ENCODE assay signal across 12 cellular contexts in genomic region chr7:39073432-39073831, GRCh38.
DNase-seq lines count a peak whose midpoint lies in the region; ATAC-seq, FAIRE-seq and TF ChIP-seq lines count a peak whose summit lies in the region.
"Had no signal": no experiment of that assay in that cellular context is flagged by ENCODE, and none has a peak within 500 bp of the region (broad histone marks: within the 10 kb centered on the region; RNA-seq: fewer than 3 reads in every experiment).

No MANE protein-coding gene starts in this region.

- H3K9me3 Mint-ChIP-seq in Caco-2 (ENCODE audit: unreplicated experiment) (peaks cover 10% of the 10 kb centered on the region), brain (peaks cover 0 to 3% (median 0%) of the 10 kb centered on the region in 5 experiments), mesothelial cell of epicardium (no peaks in the 10 kb centered on the region)
- H3K9me3 Mint-ChIP-seq: activated naive CD8-positive, alpha-beta T cell treated with anti-CD3 and anti-CD28 coated beads, Interleukin-2, amount 10 ng/mL, durations not matched to agents 7 days and 5 days; memory B cell had no signal

- H3K4me3 ChIP-seq in Caco-2 (ENCODE audit: low read depth, low read length): no peak overlapping the region
- H3K4me3 ChIP-seq: esophagus squamous epithelium had no signal

- ATAC-seq in HG02763 (IDR thresholded peaks at IDR 0.05; ENCODE audit: unreplicated experiment) (no peak), HG03469 (IDR thresholded peaks at IDR 0.05; ENCODE audit: unreplicated experiment) (no peak)

- DNase-seq in Caco-2 (peak; percentile 51 to 55), NCI-H1105 (lab: John Stamatoyannopoulos, UW) (peak; percentile 23), mesothelial cell of epicardium (ENCODE audit: low spot score in 2 of 2, unreplicated experiment in 2 of 2) (peak in 1 of 2 experiments; percentile 41), NCI-H128 (lab: John Stamatoyannopoulos, UW; ENCODE audit: unreplicated experiment) (no peak), GM19239 (ENCODE audit: insufficient read length, low spot score) (no peak)
- DNase-seq: activated naive CD8-positive, alpha-beta T cell treated with anti-CD3 and anti-CD28 coated beads, Interleukin-2, amount 10 ng/mL, durations not matched to agents 7 days and 5 days; esophagus squamous epithelium; stimulated activated CD4-positive, alpha-beta T cell treated with anti-CD3 and anti-CD28 coated beads, Interleukin-15, amount 100 ng/mL, for 24 hours had no signal

- no peaks in the 10 kb centered on the region for H3K27me3 ChIP-seq in Caco-2 (replicated peaks; ENCODE audit: control insufficient read depth, insufficient read depth, low read length)
- H3K27me3 ChIP-seq: esophagus squamous epithelium had no signal

- H3K27ac Mint-ChIP-seq in Caco-2 (ENCODE audit: unreplicated experiment) (peak overlapping the region; percentile 57), brain (peak overlapping the region; percentile 19 to 94 (median 77)), mesothelial cell of epicardium (peak overlapping the region; percentile 86)
- H3K27ac Mint-ChIP-seq: activated naive CD8-positive, alpha-beta T cell treated with anti-CD3 and anti-CD28 coated beads, Interleukin-2, amount 10 ng/mL, durations not matched to agents 7 days and 5 days; memory B cell had no signal

- TF ChIP-seq CTCF in Caco-2 (IDR thresholded peaks at IDR 0.05; ENCODE audit: insufficient read depth in 1 of 2, low read depth in 1 of 2, low read length in 1 of 2, severe bottlenecking in 1 of 2, unreplicated experiment in 1 of 2) (no peak), brain (conservative IDR thresholded peaks at IDR 0.05) (no peak), mesothelial cell of epicardium (IDR thresholded peaks at IDR 0.05; ENCODE audit: unreplicated experiment) (no peak)

- POLR2A ChIA-PET in Caco-2 (lab: Charles Lee): no interaction called here

- peaks cover 16% of the 10 kb centered on the region; the same call in 1 of the 2 replicates for H3K4me1 ChIP-seq in Caco-2
- H3K4me1 ChIP-seq: esophagus squamous epithelium had no signal

- no TSS peak for BruUV-seq in Caco-2 (replicated peaks; lab: Mats Ljungman, UMichigan)

- H3K4me1 Mint-ChIP-seq in Caco-2 (ENCODE audit: low read depth, unreplicated experiment) (peaks cover 15% of the 10 kb centered on the region), brain (peaks cover 54% of the 10 kb centered on the region), mesothelial cell of epicardium (peaks cover 19% of the 10 kb centered on the region)
- H3K4me1 Mint-ChIP-seq: activated naive CD8-positive, alpha-beta T cell treated with anti-CD3 and anti-CD28 coated beads, Interleukin-2, amount 10 ng/mL, durations not matched to agents 7 days and 5 days had no signal

- no peaks in the 10 kb centered on the region for H3K36me3 Mint-ChIP-seq in Caco-2 (ENCODE audit: insufficient read depth, unreplicated experiment)
- H3K36me3 Mint-ChIP-seq in brain: no peaks in the 10 kb centered on the region
- no peaks in the 10 kb centered on the region for H3K36me3 Mint-ChIP-seq in mesothelial cell of epicardium
- H3K36me3 Mint-ChIP-seq: activated naive CD8-positive, alpha-beta T cell treated with anti-CD3 and anti-CD28 coated beads, Interleukin-2, amount 10 ng/mL, durations not matched to agents 7 days and 5 days; memory B cell had no signal

- H3K4me3 Mint-ChIP-seq in Caco-2 (ENCODE audit: unreplicated experiment): peak overlapping the region; percentile 56
- H3K4me3 Mint-ChIP-seq in brain: peak overlapping the region; percentile 28 to 68 (median 52)
- peak overlapping the region; percentile 18 for H3K4me3 Mint-ChIP-seq in mesothelial cell of epicardium
- H3K4me3 Mint-ChIP-seq: activated naive CD8-positive, alpha-beta T cell treated with anti-CD3 and anti-CD28 coated beads, Interleukin-2, amount 10 ng/mL, durations not matched to agents 7 days and 5 days; memory B cell had no signal

- H3K27me3 Mint-ChIP-seq in Caco-2 (ENCODE audit: insufficient read depth, unreplicated experiment) (no peaks in the 10 kb centered on the region), brain (no peaks in the 10 kb centered on the region), mesothelial cell of epicardium (ENCODE audit: low read depth) (no peaks in the 10 kb centered on the region)
- H3K27me3 Mint-ChIP-seq: activated naive CD8-positive, alpha-beta T cell treated with anti-CD3 and anti-CD28 coated beads, Interleukin-2, amount 10 ng/mL, durations not matched to agents 7 days and 5 days had no signal

- no peaks in the 10 kb centered on the region for H3K36me3 ChIP-seq in Caco-2 (ENCODE audit: control insufficient read depth, insufficient read depth, low read length)
- H3K36me3 ChIP-seq: esophagus squamous epithelium had no signal

- FAIRE-seq in GM19239 (lab: Jason Lieb, UNC): no peak

- no peaks in the 10 kb centered on the region for H3K9me3 ChIP-seq in Caco-2
- H3K9me3 ChIP-seq: esophagus squamous epithelium had no signal

- CTCF ChIA-PET in Caco-2 (lab: Charles Lee): no interaction called here

- intact Hi-C loops in Caco-2 (cut with micrococcal nuclease; ENCODE audit: unreplicated experiment): loop anchor here (1.0 to 2.0 kb wide), 3 partner anchors 19 to 144 kb away; no protein-coding TSS in a partner anchor

Comparison
In these comparisons a context has a peak if more than half of its experiments do, and no peak if none do; other contexts are left out.
1. DNase-seq: peak in Caco-2 (2 of 2) and NCI-H1105 (single experiment); none in NCI-H128 (single experiment) and GM19239 (single experiment).
2. Peak in every context shown above with its lines, with median percentiles within 50 percentile points of each other: H3K27ac Mint-ChIP-seq and H3K4me3 Mint-ChIP-seq.